Comparison of ENCODE assay signal across 1 cellular context in genomic region chr1:160207118-160207650, GRCh38.
TF ChIP-seq lines count a peak whose summit lies in the region.

No MANE protein-coding gene starts in this region.

TF ChIP-seq in HCT116, 20 proteins besides CTCF, POLR2A, EP300 and RAD21 (continued from another document):
- TF ChIP-seq, protein P1, sequence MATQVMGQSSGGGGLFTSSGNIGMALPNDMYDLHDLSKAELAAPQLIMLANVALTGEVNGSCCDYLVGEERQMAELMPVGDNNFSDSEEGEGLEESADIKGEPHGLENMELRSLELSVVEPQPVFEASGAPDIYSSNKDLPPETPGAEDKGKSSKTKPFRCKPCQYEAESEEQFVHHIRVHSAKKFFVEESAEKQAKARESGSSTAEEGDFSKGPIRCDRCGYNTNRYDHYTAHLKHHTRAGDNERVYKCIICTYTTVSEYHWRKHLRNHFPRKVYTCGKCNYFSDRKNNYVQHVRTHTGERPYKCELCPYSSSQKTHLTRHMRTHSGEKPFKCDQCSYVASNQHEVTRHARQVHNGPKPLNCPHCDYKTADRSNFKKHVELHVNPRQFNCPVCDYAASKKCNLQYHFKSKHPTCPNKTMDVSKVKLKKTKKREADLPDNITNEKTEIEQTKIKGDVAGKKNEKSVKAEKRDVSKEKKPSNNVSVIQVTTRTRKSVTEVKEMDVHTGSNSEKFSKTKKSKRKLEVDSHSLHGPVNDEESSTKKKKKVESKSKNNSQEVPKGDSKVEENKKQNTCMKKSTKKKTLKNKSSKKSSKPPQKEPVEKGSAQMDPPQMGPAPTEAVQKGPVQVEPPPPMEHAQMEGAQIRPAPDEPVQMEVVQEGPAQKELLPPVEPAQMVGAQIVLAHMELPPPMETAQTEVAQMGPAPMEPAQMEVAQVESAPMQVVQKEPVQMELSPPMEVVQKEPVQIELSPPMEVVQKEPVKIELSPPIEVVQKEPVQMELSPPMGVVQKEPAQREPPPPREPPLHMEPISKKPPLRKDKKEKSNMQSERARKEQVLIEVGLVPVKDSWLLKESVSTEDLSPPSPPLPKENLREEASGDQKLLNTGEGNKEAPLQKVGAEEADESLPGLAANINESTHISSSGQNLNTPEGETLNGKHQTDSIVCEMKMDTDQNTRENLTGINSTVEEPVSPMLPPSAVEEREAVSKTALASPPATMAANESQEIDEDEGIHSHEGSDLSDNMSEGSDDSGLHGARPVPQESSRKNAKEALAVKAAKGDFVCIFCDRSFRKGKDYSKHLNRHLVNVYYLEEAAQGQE (IDR thresholded peaks at IDR 0.05; ENCODE audit: low read depth): no peak
